Comparison of ENCODE assay signal across 9 cellular contexts in the genomic region with DNA sequence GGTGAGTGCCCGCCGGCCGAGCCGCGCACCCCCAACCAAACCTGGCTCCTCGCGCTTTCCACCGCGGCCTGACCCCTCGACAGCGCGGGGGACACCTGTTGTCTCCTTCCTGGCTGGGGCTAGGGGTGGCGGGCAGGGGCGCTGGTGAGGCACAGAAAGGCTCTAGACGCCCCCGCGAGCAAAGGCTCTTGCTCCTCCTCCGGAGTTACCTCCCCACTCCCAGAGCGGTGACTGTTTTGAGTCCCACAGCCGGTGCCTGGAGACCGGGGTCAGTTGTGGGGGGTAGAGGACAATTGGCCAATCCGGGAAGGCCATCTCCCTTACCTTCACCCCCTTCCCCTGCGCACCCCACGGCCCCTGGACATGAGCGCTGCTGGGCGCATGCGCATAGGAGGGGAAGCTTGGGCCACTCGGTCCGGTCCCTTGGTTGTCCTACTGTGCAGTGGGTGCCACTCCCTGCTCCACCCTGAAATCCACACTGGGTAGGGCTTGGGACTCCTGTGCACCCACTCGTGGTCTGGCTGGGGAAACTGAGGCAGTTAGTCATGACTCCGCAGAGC. TPM values are rescaled to one million over a fixed set of nuclear protein-coding genes. Genes with fewer than 3 reads are reported as not detected.
DNase-seq lines count a peak whose midpoint lies in the region; ATAC-seq, FAIRE-seq and TF ChIP-seq lines count a peak whose summit lies in the region.
"Had no signal": no experiment of that assay in that cellular context is flagged by ENCODE, and none has a peak within 500 bp of the region (broad histone marks: within the 10 kb centered on the region; RNA-seq: fewer than 3 reads in every experiment).

No MANE protein-coding gene starts in this region.

- no peaks in the 10 kb centered on the region for H3K23me2 ChIP-seq in H9 (ENCODE audit: insufficient read length, low read depth, low read length, poor library complexity, severe bottlenecking)

- no peak overlapping the region for H4K5ac ChIP-seq in H9 (ENCODE audit: insufficient read length, low read depth, low read length)

- H3K79me2 ChIP-seq in H9 (ENCODE audit: insufficient read depth, low read length) = no peaks in the 10 kb centered on the region

- H3K9me3 ChIP-seq in H9 (ENCODE audit: control insufficient read depth, low read depth, low read length) = no peaks in the 10 kb centered on the region
- H3K9me3 ChIP-seq in SJSA1 (replicated peaks) = no peaks in the 10 kb centered on the region
- no peaks in the 10 kb centered on the region for H3K9me3 ChIP-seq in gastrocnemius medialis

- peak overlapping the region; percentile 37 for H3K4me2 ChIP-seq in H9 (ENCODE audit: insufficient read depth, insufficient read length, low read length)

- H4K8ac ChIP-seq in H9 (replicated peaks; ENCODE audit: insufficient read length, low read depth, low read length) = no peak overlapping the region

- H3K9ac ChIP-seq in H9 (ENCODE audit: extremely low read depth, insufficient read length, low read length) = no peak overlapping the region

- TF ChIP-seq CTCF in H9 (conservative IDR thresholded peaks at IDR 0.05) (no peak), gastrocnemius medialis (IDR thresholded peaks at IDR 0.05 in 4 of 5, conservative IDR thresholded peaks at IDR 0.05 in 1 of 5) (no peak), GM10266 (IDR thresholded peaks at IDR 0.05; ENCODE audit: control insufficient read depth, insufficient read depth, low read depth, missing control alignments) (no peak)

- peak overlapping the region; percentile 69 to 79 for H3K4me3 Mint-ChIP-seq in H9

- H3K4ac ChIP-seq in H9 (ENCODE audit: low read depth, low read length) = no peak overlapping the region

- no peak for FAIRE-seq in GM12892 (lab: Jason Lieb, UNC)

- no peak overlapping the region for H2BK5ac ChIP-seq in H9 (ENCODE audit: insufficient read length, low read length)

- no peak overlapping the region for H2AK5ac ChIP-seq in H9 (ENCODE audit: insufficient read length, low read length)

- H3K36me3 Mint-ChIP-seq in H9 (ENCODE audit: insufficient read depth in 1 of 3, low read depth in 3 of 3) = no peaks in the 10 kb centered on the region; a peak in 1 of 7 replicates

- WGBS in H9 (ENCODE audit: extremely low coverage, insufficient read length, low lambda C conversion rate) = no CpG with 5 or more reads among the region's 31 CpGs

- H2BK120ac ChIP-seq in H9 (ENCODE audit: low read depth, low read length, poor library complexity, severe bottlenecking) = no peak overlapping the region

- no peaks in the 10 kb centered on the region; a peak in 1 of 5 replicates for H3K9me3 Mint-ChIP-seq in H9

- H3K36me3 ChIP-seq in SJSA1 (no peaks in the 10 kb centered on the region), gastrocnemius medialis (no peaks in the 10 kb centered on the region)

- no peaks in the 10 kb centered on the region for H3K4me1 ChIP-seq in H9 (ENCODE audit: insufficient read depth, low read length)
- H3K4me1 ChIP-seq in SJSA1 (replicated peaks) = peaks cover 10% of the 10 kb centered on the region
- peaks cover 0 to 7% of the 10 kb centered on the region in 2 donors for H3K4me1 ChIP-seq in gastrocnemius medialis

- in situ Hi-C loops in gastrocnemius medialis (cut with MboI; ENCODE audit: low sequenced_read_pairs in 4 of 4) = no loop called here

- H3T11ph ChIP-seq in H9 (ENCODE audit: low read length) = no peak overlapping the region

- H3K4me1 Mint-ChIP-seq in H9 = peaks cover under 1 to 24% of the 10 kb centered on the region in 2 experiments

- H3K4me3 ChIP-seq in SJSA1 (peak overlapping the region; percentile 19), gastrocnemius medialis (peak overlapping the region; percentile 38 to 51 (median 44))

- H3K27ac ChIP-seq in H9 (ENCODE audit: insufficient read length, low read depth, low read length) = no peak overlapping the region
- H3K27ac ChIP-seq in SJSA1 = no peak overlapping the region
- no peak overlapping the region for H3K27ac ChIP-seq in gastrocnemius medialis

- H3K14ac ChIP-seq in H9 (ENCODE audit: insufficient read depth, low read length) = no peak overlapping the region

- ATAC-seq in left ventricle myocardium superior (peak; percentile 19), gastrocnemius medialis (peak in 1 of 2 donors; percentile 6), HG03378 (IDR thresholded peaks at IDR 0.05; ENCODE audit: unreplicated experiment) (no peak)

- H3K27ac Mint-ChIP-seq in H9 = no peak overlapping the region

- no peak for TF ChIP-seq POLR2A in gastrocnemius medialis (IDR thresholded peaks at IDR 0.05)
- no peak for TF ChIP-seq POLR2A in GM12892 (IDR thresholded peaks at IDR 0.05; ENCODE audit: low read depth, low read length)

- H4K91ac ChIP-seq in H9 (ENCODE audit: insufficient read length, low read depth, low read length) = no peak overlapping the region

- no peaks in the 10 kb centered on the region for H4K20me1 ChIP-seq in H9 (ENCODE audit: control insufficient read depth, insufficient read depth, insufficient read length)

- H2BK12ac ChIP-seq in H9 (ENCODE audit: insufficient read length, low read depth, low read length) = no peak overlapping the region

- H3K27me3 ChIP-seq in H9 (ENCODE audit: insufficient read depth, low read length) (no peaks in the 10 kb centered on the region; the same call in 1 of the 2 replicates), SJSA1 (replicated peaks) (peaks cover 17% of the 10 kb centered on the region), gastrocnemius medialis (peaks cover 0 to 8% (median 0%) of the 10 kb centered on the region in 3 donors)

- peaks cover 42% of the 10 kb centered on the region for H3K27me3 Mint-ChIP-seq in H9 (ENCODE audit: low read depth)

- H3K56ac ChIP-seq in H9 (ENCODE audit: insufficient read length, low read depth, low read length) = no peak overlapping the region

- H2AFZ ChIP-seq in H9 (ENCODE audit: low read length) = no peak overlapping the region

- H3K79me1 ChIP-seq in H9 (ENCODE audit: insufficient read depth, low read depth, low read length, poor library complexity, severe bottlenecking) = no peaks in the 10 kb centered on the region

- no peak overlapping the region for H3K23ac ChIP-seq in H9 (ENCODE audit: insufficient read length, low read depth, low read length)

- no peak overlapping the region for H2BK20ac ChIP-seq in H9 (ENCODE audit: low read depth, low read length, poor library complexity, severe bottlenecking)

- DNase-seq in H9 (peak; percentile 49), SJSA1 (ENCODE audit: low read depth in 1 of 2, low spot score in 2 of 2) (no peak), left ventricle myocardium superior (peak; percentile 61), gastrocnemius medialis (no peak), D341Med (ENCODE audit: low spot score) (no peak), GM12892 (ENCODE audit: insufficient read length) (no peak), GM10266 (ENCODE audit: extremely low spot score) (no peak)

- H2BK15ac ChIP-seq in H9 (ENCODE audit: low read depth, low read length) = no peak overlapping the region

- no peak overlapping the region for H3K18ac ChIP-seq in H9 (ENCODE audit: insufficient read length, low read depth, low read length)

- intact Hi-C loops in left ventricle myocardium superior (cut with micrococcal nuclease) (no loop called here), gastrocnemius medialis (cut with DNase I; ENCODE audit: low total_unique reads) (loop anchor here (5.0 to 10.0 kb wide), 2 partner anchors 930 to 1023 kb away; no protein-coding TSS in a partner anchor)

RNA-seq across cellular contexts. Expression of a gene that starts 0.6 kb away (rescaled TPM):
- 0.85 and 0.99 TPM in 2 replicates for total RNA-seq in H9 (2021)
- total RNA-seq in SJSA1 (2014; rRNA removed; shearing (Covaris generic)) = not detected in 2 replicates
- total RNA-seq in left ventricle myocardium superior = 0.45 TPM
- under 1 TPM in 1 of 4 donors, not detected in 3; 0.49 TPM for total RNA-seq in gastrocnemius medialis
- polyA plus RNA-seq in GM12892 (2012; ENCODE audit: missing spikeins) = not detected
- total RNA-seq: dermis microvascular lymphatic vessel endothelial cell had no signal

RNA-seq across cellular contexts. Expression of a gene that starts 6.9 kb away (rescaled TPM):
- total RNA-seq in H9 (2021) (not detected in 2 replicates), left ventricle myocardium superior (not detected), gastrocnemius medialis (under 1 TPM in 2 of 4 donors, not detected in 2; 0.07 to 0.36 TPM)
- not detected in 2 replicates for total RNA-seq in SJSA1 (2014; rRNA removed; shearing (Covaris generic))
- not detected for polyA plus RNA-seq in GM12892 (2012; ENCODE audit: missing spikeins)
- total RNA-seq: dermis microvascular lymphatic vessel endothelial cell had no signal

RNA-seq across cellular contexts. Expression of a gene that starts 34.2 kb away (rescaled TPM):
- not detected in 2 replicates for total RNA-seq in H9 (2021)
- not detected in 2 replicates for total RNA-seq in SJSA1 (2014; rRNA removed; shearing (Covaris generic))
- not detected for total RNA-seq in left ventricle myocardium superior
- not detected for total RNA-seq in gastrocnemius medialis
- not detected for polyA plus RNA-seq in GM12892 (2012; ENCODE audit: missing spikeins)
- total RNA-seq: dermis microvascular lymphatic vessel endothelial cell had no signal

RNA-seq across cellular contexts. Expression of a gene that starts 48.8 kb away (rescaled TPM):
- total RNA-seq in H9 (2021) (26.9 and 28.3 TPM in 2 replicates), left ventricle myocardium superior (17.9 TPM), gastrocnemius medialis (10 to 100 TPM; 40.9 to 54.2 (median 45.4) TPM)
- total RNA-seq in SJSA1 (2014; rRNA removed; shearing (Covaris generic)) = 7.0 and 14.0 TPM in 2 replicates
- polyA plus RNA-seq in GM12892 (2012; ENCODE audit: missing spikeins) = 6.4 TPM

Comparison
In these comparisons a context has a peak if more than half of its experiments do, and no peak if none do; other contexts are left out.
1. DNase-seq: peak in H9 (single experiment) and left ventricle myocardium superior (single experiment); none in SJSA1 (0 of 2), gastrocnemius medialis (0 of 2), D341Med (single experiment), GM12892 (single experiment) and GM10266 (single experiment).